8 cellular contexts compared by ENCODE assay signal in the genomic region with DNA sequence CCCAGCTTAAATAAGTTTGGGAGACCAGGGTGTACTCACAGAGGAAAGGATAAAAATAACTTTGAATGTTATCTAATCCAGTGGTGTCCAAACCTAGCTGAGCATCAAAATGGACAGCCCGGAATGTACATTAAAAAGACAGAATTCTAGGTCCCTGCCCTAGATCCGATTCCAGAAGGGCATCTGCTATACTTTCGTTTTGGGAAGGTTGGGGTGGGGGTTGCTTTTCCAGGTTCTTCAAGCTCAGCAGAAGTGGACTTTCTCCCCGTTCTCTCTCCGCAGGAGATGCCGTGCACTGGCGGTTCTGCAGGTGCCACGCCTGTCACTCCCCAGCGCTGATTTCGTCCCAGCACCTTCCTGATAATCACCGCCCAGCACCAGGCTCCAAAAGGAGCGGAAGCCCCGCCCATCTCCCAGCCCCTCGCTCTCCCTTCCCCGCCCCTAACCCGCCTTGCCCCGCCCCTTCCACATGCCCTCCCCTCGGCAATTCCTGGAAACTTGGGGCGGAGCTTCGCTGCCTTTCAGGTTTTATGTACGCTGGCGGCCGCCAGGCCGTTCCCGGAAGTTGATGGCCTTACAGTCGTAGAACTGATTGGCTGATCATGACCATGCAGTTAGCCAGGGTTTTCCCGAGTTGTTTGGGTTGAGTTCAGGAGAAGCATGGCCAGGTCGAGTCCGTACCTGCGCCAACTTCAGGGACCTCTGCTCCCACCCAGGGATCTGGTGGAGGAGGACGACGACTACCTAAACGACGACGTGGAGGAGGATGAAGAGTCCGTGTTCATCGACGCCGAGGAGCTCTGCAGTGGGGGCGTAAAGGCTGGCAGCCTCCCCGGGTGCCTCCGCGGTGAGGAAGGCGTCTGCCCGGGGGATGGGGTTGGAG. TPM values are rescaled to one million over a fixed set of nuclear protein-coding genes. Genes with fewer than 3 reads are reported as not detected.
DNase-seq lines count a peak whose midpoint lies in the region; ATAC-seq and TF ChIP-seq lines count a peak whose summit lies in the region.

A gene (plus strand): TSS at position 550 of the 883 bp plus-strand sequence. CDS start 111 bp downstream, at position 661.

- peaks cover 0 to 4% of the 10 kb centered on the region in 2 donors for H3K36me3 ChIP-seq in adrenal gland (replicated peaks in 1 of 2)
- peaks cover 0 to 23% (median 0%) of the 10 kb centered on the region in 9 donors for H3K36me3 ChIP-seq in heart right ventricle

- peak within 1 kb of the TSS; percentile 100 for H3K4me3 Mint-ChIP-seq in type B pancreatic cell

- no peaks in the 10 kb centered on the region for H3K9me3 ChIP-seq in adrenal gland (replicated peaks in 1 of 3)
- no peaks in the 10 kb centered on the region for H3K9me3 ChIP-seq in heart right ventricle

- peak within 1 kb of the TSS; percentile 98 for H3K27ac Mint-ChIP-seq in type B pancreatic cell

- H3K27me3 Mint-ChIP-seq in type B pancreatic cell = peaks cover 25% of the 10 kb centered on the region

- TF ChIP-seq POLR2A in GM15510 (IDR thresholded peaks at IDR 0.05; ENCODE audit: borderline replicate concordance, extremely low read depth, insufficient read length) (peak; percentile 73), adrenal gland (IDR thresholded peaks at IDR 0.05) (peak in 1 of 2 donors; percentile 51)

- peak within 1 kb of the TSS in 3 of 5 donors; percentile 34 to 72 (median 70) for H3K27ac ChIP-seq in adrenal gland
- peak within 1 kb of the TSS in 9 of 10 donors; percentile 43 to 91 (median 85) for H3K27ac ChIP-seq in heart right ventricle

- WGBS in adrenal gland, 4 donors = 0 to 1% (median 1%) methylated on average over 31 to 45 of the region's 45 CpGs
- 1% methylated on average over 45 of the region's 45 CpGs for WGBS in heart right ventricle, 2 donors

- H3K27me3 ChIP-seq in adrenal gland (no peaks in the 10 kb centered on the region), heart right ventricle (peaks cover 0 to 7% (median 0%) of the 10 kb centered on the region in 7 donors)

- peak; percentile 86 for ATAC-seq in HG02884 (IDR thresholded peaks at IDR 0.05; ENCODE audit: unreplicated experiment)
- ATAC-seq in heart right ventricle = peak; percentile 98 to 100 (median 100)

- H3K9me3 Mint-ChIP-seq in type B pancreatic cell = no peaks in the 10 kb centered on the region

- intact Hi-C loops in adrenal gland (cut with DNase I) = no loop called here
- intact Hi-C loops in heart right ventricle (cut with DNase I) = loop anchor here in 6 of 10 donors (1.0 to 10.0 kb wide), 5 partner anchors 59 to 170 kb away; a partner anchor contains a TSS

- peak in 2 of 6 experiments; percentile 7 to 9 for TF ChIP-seq CTCF in adrenal gland (IDR thresholded peaks at IDR 0.05)
- no peak for TF ChIP-seq CTCF in heart right ventricle (IDR thresholded peaks at IDR 0.05)
- TF ChIP-seq CTCF in type B pancreatic cell (conservative IDR thresholded peaks at IDR 0.05) = peak; percentile 18

- peak within 1 kb of the TSS; percentile 26 to 71 (median 52) for H3K4me3 ChIP-seq in adrenal gland
- peak within 1 kb of the TSS; percentile 46 to 79 (median 70) for H3K4me3 ChIP-seq in heart right ventricle

- H3K4me1 Mint-ChIP-seq in type B pancreatic cell (ENCODE audit: unreplicated experiment) = peaks cover 12% of the 10 kb centered on the region

- H3K4me1 ChIP-seq in adrenal gland (replicated peaks in 1 of 2) (peaks cover 0 to 12% of the 10 kb centered on the region in 2 donors), heart right ventricle (peaks cover 0 to 40% (median 14%) of the 10 kb centered on the region in 9 donors)

- DNase-seq in NCI-H146 treated with DMSO at 0.1 percent for 48 hours (lab: John Stamatoyannopoulos, UW; ENCODE audit: unreplicated experiment) = peak; percentile 91
- DNase-seq in T-helper 1 cell = peak; percentile 90 to 97 (median 97)
- peak; percentile 96 to 99 (median 98) for DNase-seq in adrenal gland
- peak; percentile 98 for DNase-seq in heart right ventricle
- DNase-seq in pons (ENCODE audit: low spot score) = peak; percentile 98
- peak; percentile 94 for DNase-seq in type B pancreatic cell (ENCODE audit: extremely low spot score, unreplicated experiment)

- no peaks in the 10 kb centered on the region for H3K36me3 Mint-ChIP-seq in type B pancreatic cell

RNA-seq across cellular contexts. Expression of the gene that starts here (rescaled TPM):
- total RNA-seq in adrenal gland (1 to 10 TPM in 7 of 8 donors, under 1 TPM in 1; 0.55 to 6.8 (median 2.1) TPM), heart right ventricle (1 to 10 TPM in 5 of 10 donors, under 1 TPM in 5; 0.47 to 3.6 (median 1.2) TPM), type B pancreatic cell (ENCODE audit: low replicate concordance) (3.8 and 5.5 TPM in 2 replicates)
- polyA plus RNA-seq in adrenal gland (under 1 TPM; 0.40 to 0.93 (median 0.48) TPM), heart right ventricle (under 1 TPM; 0.16 to 0.59 TPM)

Comparison
In these comparisons a context has a peak if more than half of its experiments do, and no peak if none do; other contexts are left out.
1. Peak in every context shown above with its lines: DNase-seq, ATAC-seq, H3K4me3 ChIP-seq and H3K27ac ChIP-seq.
2. intact Hi-C loops: an anchor here in heart right ventricle (1.0 to 10.0 kb wide); none called in adrenal gland.